ENCODE assay signal across 9 cellular contexts in genomic region chr17:4711671-4712111, GRCh38. TPM values are rescaled to one million over a fixed set of nuclear protein-coding genes. Genes with fewer than 3 reads are reported as not detected.
DNase-seq lines count a peak whose midpoint lies in the region; ATAC-seq and TF ChIP-seq lines count a peak whose summit lies in the region.
"Had no signal": no experiment of that assay in that cellular context is flagged by ENCODE, and none has a peak within 500 bp of the region (broad histone marks: within the 10 kb centered on the region; RNA-seq: fewer than 3 reads in every experiment).

No MANE protein-coding gene starts in this region.

- no peaks in the 10 kb centered on the region for H3K9me3 ChIP-seq in left lung
- no peaks in the 10 kb centered on the region for H3K9me3 ChIP-seq in transverse colon

- H3K27me3 ChIP-seq in left lung (no peaks in the 10 kb centered on the region), transverse colon (no peaks in the 10 kb centered on the region)

- H3K27ac ChIP-seq in left lung (peak overlapping the region; percentile 91 to 98), transverse colon (peak overlapping the region; percentile 89 to 92 (median 91))

- CTCF ChIA-PET in activated CD8-positive, alpha-beta memory T cell treated with anti-CD3 and anti-CD28 coated beads, Interleukin-2, amount 10 ng/mL, durations not matched to agents 7 days and 5 days (lab: Charles Lee) = interaction anchor here (1.1 to 3.1 kb wide), 6 partner anchors 18 to 192 kb away, joined by 3 to 16 read pairs (median 4); partner anchors contain the start of genes CHRNE, MED11 and ZMYND15
- CTCF ChIA-PET in activated CD8-positive, alpha-beta T cell treated with anti-CD3 and anti-CD28 coated beads, Interleukin-2, amount 10 ng/mL, durations not matched to agents 7 days and 5 days (lab: Charles Lee) = interaction anchor here (1.3 to 5.6 kb wide), 2 partner anchors 20 to 78 kb away, joined by 3 to 37 read pairs; partner anchors contain the start of gene GLTPD2

- peaks cover 33% of the 10 kb centered on the region for H3K36me3 Mint-ChIP-seq in activated CD8-positive, alpha-beta memory T cell treated with anti-CD3 and anti-CD28 coated beads, Interleukin-2, amount 10 ng/mL, durations not matched to agents 7 days and 5 days
- H3K36me3 Mint-ChIP-seq in activated CD8-positive, alpha-beta T cell treated with anti-CD3 and anti-CD28 coated beads, Interleukin-2, amount 10 ng/mL, durations not matched to agents 7 days and 5 days (ENCODE audit: low read depth) = peaks cover 44% of the 10 kb centered on the region

- H3K4me1 ChIP-seq in left lung = peaks cover 17 to 65% of the 10 kb centered on the region in 2 donors
- peaks cover 11 to 42% (median 25%) of the 10 kb centered on the region in 4 donors for H3K4me1 ChIP-seq in transverse colon

- peaks cover 60% of the 10 kb centered on the region for H3K4me1 Mint-ChIP-seq in activated CD8-positive, alpha-beta memory T cell treated with anti-CD3 and anti-CD28 coated beads, Interleukin-2, amount 10 ng/mL, durations not matched to agents 7 days and 5 days
- peaks cover 67% of the 10 kb centered on the region for H3K4me1 Mint-ChIP-seq in activated CD8-positive, alpha-beta T cell treated with anti-CD3 and anti-CD28 coated beads, Interleukin-2, amount 10 ng/mL, durations not matched to agents 7 days and 5 days (ENCODE audit: low read depth)

- intact Hi-C loops in left lung (cut with DNase I) = no loop called here
- intact Hi-C loops in transverse colon (cut with DNase I; ENCODE audit: low total_unique reads) = no loop called here

- H3K36me3 ChIP-seq in left lung (peaks cover 0 to 20% of the 10 kb centered on the region in 2 donors), transverse colon (peaks cover 0 to 4% (median 0%) of the 10 kb centered on the region in 4 donors)

- H3K27me3 Mint-ChIP-seq in activated CD8-positive, alpha-beta memory T cell treated with anti-CD3 and anti-CD28 coated beads, Interleukin-2, amount 10 ng/mL, durations not matched to agents 7 days and 5 days = no peaks in the 10 kb centered on the region
- H3K27me3 Mint-ChIP-seq in activated CD8-positive, alpha-beta T cell treated with anti-CD3 and anti-CD28 coated beads, Interleukin-2, amount 10 ng/mL, durations not matched to agents 7 days and 5 days (ENCODE audit: low read depth) = no peaks in the 10 kb centered on the region

- 40 to 47% methylated on average over 3 to 5 of the region's 5 CpGs for WGBS in transverse colon (ENCODE audit: low coverage in 1 of 2), 2 donors

- TF ChIP-seq CTCF in left lung (IDR thresholded peaks at IDR 0.05) (no peak), transverse colon (IDR thresholded peaks at IDR 0.05) (no peak)

- POLR2A ChIA-PET in activated CD8-positive, alpha-beta T cell treated with anti-CD3 and anti-CD28 coated beads, Interleukin-2, amount 10 ng/mL, durations not matched to agents 7 days and 5 days (lab: Charles Lee) = interaction anchor here (0.6 to 1.9 kb wide), 5 partner anchors 8 to 123 kb away, joined by 3 to 7 read pairs (median 4); partner anchors contain the start of genes MED11 and PELP1

- TF ChIP-seq POLR2A in transverse colon (IDR thresholded peaks at IDR 0.05) = peak; percentile 17

- DNase-seq in activated CD8-positive, alpha-beta memory T cell treated with anti-CD3 and anti-CD28 coated beads, Interleukin-2, amount 10 ng/mL, durations not matched to agents 7 days and 5 days = no peak
- DNase-seq in activated CD8-positive, alpha-beta memory T cell treated with anti-CD3 and anti-CD28 coated beads, Interleukin-2, amount 50 U/mL, for 4 hours = no peak
- no peak for DNase-seq in activated CD8-positive, alpha-beta T cell treated with anti-CD3 and anti-CD28 coated beads, Interleukin-2, amount 10 ng/mL, durations not matched to agents 7 days and 5 days
- DNase-seq in left lung (peak in 1 of 2 donors; percentile 73), transverse colon (peak; percentile 76)

- H3K4me3 ChIP-seq in left lung (peak overlapping the region; percentile 61 to 88), transverse colon (peak overlapping the region in 2 of 4 donors; percentile 70 to 88)

- no peak for TF ChIP-seq EP300 in transverse colon (IDR thresholded peaks at IDR 0.05; ENCODE audit: low read depth)

- H3K9me3 Mint-ChIP-seq in activated CD8-positive, alpha-beta memory T cell treated with anti-CD3 and anti-CD28 coated beads, Interleukin-2, amount 10 ng/mL, durations not matched to agents 7 days and 5 days (ENCODE audit: low read depth) = no peaks in the 10 kb centered on the region
- H3K9me3 Mint-ChIP-seq in activated CD8-positive, alpha-beta T cell treated with anti-CD3 and anti-CD28 coated beads, Interleukin-2, amount 10 ng/mL, durations not matched to agents 7 days and 5 days (ENCODE audit: insufficient read depth) = no peaks in the 10 kb centered on the region

- H3K27ac Mint-ChIP-seq in activated CD8-positive, alpha-beta memory T cell treated with anti-CD3 and anti-CD28 coated beads, Interleukin-2, amount 10 ng/mL, durations not matched to agents 7 days and 5 days = peak overlapping the region; percentile 97
- peak overlapping the region; percentile 96 for H3K27ac Mint-ChIP-seq in activated CD8-positive, alpha-beta T cell treated with anti-CD3 and anti-CD28 coated beads, Interleukin-2, amount 10 ng/mL, durations not matched to agents 7 days and 5 days

- peak overlapping the region; percentile 95 for H3K4me3 Mint-ChIP-seq in activated CD8-positive, alpha-beta memory T cell treated with anti-CD3 and anti-CD28 coated beads, Interleukin-2, amount 10 ng/mL, durations not matched to agents 7 days and 5 days
- H3K4me3 Mint-ChIP-seq in activated CD8-positive, alpha-beta T cell treated with anti-CD3 and anti-CD28 coated beads, Interleukin-2, amount 10 ng/mL, durations not matched to agents 7 days and 5 days = peak overlapping the region; percentile 94

- no peak for ATAC-seq in activated CD8-positive, alpha-beta memory T cell treated with anti-CD3 and anti-CD28 coated beads, Interleukin-2, amount 10 ng/mL, durations not matched to agents 7 days and 5 days
- ATAC-seq in activated CD8-positive, alpha-beta T cell treated with anti-CD3 and anti-CD28 coated beads, Interleukin-2, amount 10 ng/mL, durations not matched to agents 7 days and 5 days = no peak
- ATAC-seq in left lung (peak; percentile 0), HG03108 (IDR thresholded peaks at IDR 0.05; ENCODE audit: unreplicated experiment) (no peak), GM21360 (IDR thresholded peaks at IDR 0.05; ENCODE audit: unreplicated experiment) (no peak), GM21515 (IDR thresholded peaks at IDR 0.05; ENCODE audit: unreplicated experiment) (no peak)

- in situ Hi-C loops in transverse colon (cut with MboI; ENCODE audit: low pct_ligation_motif_present in 1 of 4, low pct_unique_long_range_greater_than_20kb in 1 of 4, low sequenced_read_pairs in 3 of 4) = loop anchor here in 1 of 4 donors (10.0 kb wide), 1 partner anchor 173 kb away; no protein-coding TSS in a partner anchor

RNA-seq across cellular contexts. Expression of gene ARRB2, which starts 1.3 kb away (rescaled TPM):
- total RNA-seq in activated CD8-positive, alpha-beta memory T cell treated with anti-CD3 and anti-CD28 coated beads, Interleukin-2, amount 10 ng/mL, durations not matched to agents 7 days and 5 days = 100 to 1,000 TPM; 348 to 365 TPM
- total RNA-seq in activated CD8-positive, alpha-beta T cell treated with anti-CD3 and anti-CD28 coated beads, Interleukin-2, amount 10 ng/mL, durations not matched to agents 7 days and 5 days = 100 to 1,000 TPM; 302 to 316 TPM
- total RNA-seq in left lung (100 to 1,000 TPM in 1 of 2 donors, 10 to 100 TPM in 1; 91.8 to 240 TPM), transverse colon (10 to 100 TPM; 19.3 to 47.9 (median 36.8) TPM)

RNA-seq across cellular contexts. Expression of gene PELP1, which starts 7.8 kb away (rescaled TPM):
- 10 to 100 TPM; 88.5 to 96.9 TPM for total RNA-seq in activated CD8-positive, alpha-beta memory T cell treated with anti-CD3 and anti-CD28 coated beads, Interleukin-2, amount 10 ng/mL, durations not matched to agents 7 days and 5 days
- total RNA-seq in activated CD8-positive, alpha-beta T cell treated with anti-CD3 and anti-CD28 coated beads, Interleukin-2, amount 10 ng/mL, durations not matched to agents 7 days and 5 days = 10 to 100 TPM; 69.2 to 76.1 TPM
- 10 to 100 TPM; 42.2 to 48.8 TPM for total RNA-seq in left lung
- 10 to 100 TPM; 12.3 to 42.2 (median 16.1) TPM for total RNA-seq in transverse colon

RNA-seq across cellular contexts. Expression of gene MED11, which starts 19.5 kb away (rescaled TPM):
- total RNA-seq in activated CD8-positive, alpha-beta memory T cell treated with anti-CD3 and anti-CD28 coated beads, Interleukin-2, amount 10 ng/mL, durations not matched to agents 7 days and 5 days = 10 to 100 TPM; 23.6 to 26.1 TPM
- total RNA-seq in activated CD8-positive, alpha-beta T cell treated with anti-CD3 and anti-CD28 coated beads, Interleukin-2, amount 10 ng/mL, durations not matched to agents 7 days and 5 days = 10 to 100 TPM; 23.0 to 27.2 TPM
- 10 to 100 TPM; 22.6 to 23.6 TPM for total RNA-seq in left lung
- total RNA-seq in transverse colon = 10 to 100 TPM in 3 of 4 donors, 1 to 10 TPM in 1; 1.4 to 60.8 (median 34.1) TPM

RNA-seq across cellular contexts. Expression of gene ZMYND15, which starts 27.9 kb away (rescaled TPM):
- total RNA-seq in activated CD8-positive, alpha-beta memory T cell treated with anti-CD3 and anti-CD28 coated beads, Interleukin-2, amount 10 ng/mL, durations not matched to agents 7 days and 5 days = under 1 TPM in 1 of 2 experiments, not detected in 1; 0.12 TPM
- total RNA-seq in activated CD8-positive, alpha-beta T cell treated with anti-CD3 and anti-CD28 coated beads, Interleukin-2, amount 10 ng/mL, durations not matched to agents 7 days and 5 days = not detected
- total RNA-seq in left lung = 1 to 10 TPM; 4.1 to 5.2 TPM
- 1 to 10 TPM in 1 of 4 donors, under 1 TPM in 1, not detected in 2; 0.82 to 1.4 TPM for total RNA-seq in transverse colon
- total RNA-seq: activated CD8-positive, alpha-beta memory T cell treated with anti-CD3 and anti-CD28 coated beads for 36 hours had no signal

RNA-seq across cellular contexts. Expression of gene CXCL16, which starts 28.0 kb away (rescaled TPM):
- total RNA-seq in activated CD8-positive, alpha-beta memory T cell treated with anti-CD3 and anti-CD28 coated beads, Interleukin-2, amount 10 ng/mL, durations not matched to agents 7 days and 5 days = under 1 TPM; 0.70 to 0.96 TPM
- total RNA-seq in activated CD8-positive, alpha-beta T cell treated with anti-CD3 and anti-CD28 coated beads, Interleukin-2, amount 10 ng/mL, durations not matched to agents 7 days and 5 days = under 1 TPM; 0.50 to 0.89 TPM
- total RNA-seq in left lung (100 to 1,000 TPM; 122 to 147 TPM), transverse colon (10 to 100 TPM; 13.0 to 72.6 (median 27.0) TPM)
